Comparison of ENCODE assay signal across 1 cellular context in the genomic region with DNA sequence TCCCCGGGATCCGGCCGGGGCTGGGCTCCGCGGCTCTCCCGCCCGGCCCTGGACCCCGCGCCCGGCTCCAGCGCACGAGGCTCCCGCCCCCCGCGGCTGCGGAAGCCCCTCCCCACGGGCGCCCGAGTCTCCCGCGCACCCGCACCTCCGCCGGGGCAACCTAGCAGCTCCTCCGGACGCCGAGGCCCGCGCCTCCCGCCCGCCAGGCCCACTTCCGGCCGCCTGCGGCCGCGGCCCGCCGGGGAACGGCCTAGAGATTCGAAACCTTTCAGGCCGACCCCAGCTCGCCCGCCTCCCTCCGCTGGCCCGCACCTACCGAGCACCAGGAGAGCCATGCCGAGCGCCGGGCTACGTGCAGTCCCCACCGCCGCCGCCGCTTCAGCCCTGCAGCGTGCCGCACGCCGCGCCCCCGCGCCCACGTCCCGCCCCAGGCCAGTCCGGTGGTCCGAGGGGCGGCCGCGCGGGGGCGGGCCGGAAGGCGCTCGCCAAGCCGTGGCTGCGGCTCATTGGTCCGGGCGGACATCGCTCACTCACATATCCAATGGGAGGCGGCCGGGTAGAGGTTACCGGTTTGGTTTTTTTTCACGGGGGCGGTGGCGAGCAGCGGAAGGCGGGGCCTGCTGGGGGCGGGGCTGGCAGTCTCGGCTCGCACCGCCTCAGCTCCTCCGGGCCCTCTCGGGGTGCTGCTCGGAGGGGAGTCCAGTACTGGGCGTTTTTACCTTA.
TF ChIP-seq lines count a peak whose summit lies in the region.

A gene with protein sequence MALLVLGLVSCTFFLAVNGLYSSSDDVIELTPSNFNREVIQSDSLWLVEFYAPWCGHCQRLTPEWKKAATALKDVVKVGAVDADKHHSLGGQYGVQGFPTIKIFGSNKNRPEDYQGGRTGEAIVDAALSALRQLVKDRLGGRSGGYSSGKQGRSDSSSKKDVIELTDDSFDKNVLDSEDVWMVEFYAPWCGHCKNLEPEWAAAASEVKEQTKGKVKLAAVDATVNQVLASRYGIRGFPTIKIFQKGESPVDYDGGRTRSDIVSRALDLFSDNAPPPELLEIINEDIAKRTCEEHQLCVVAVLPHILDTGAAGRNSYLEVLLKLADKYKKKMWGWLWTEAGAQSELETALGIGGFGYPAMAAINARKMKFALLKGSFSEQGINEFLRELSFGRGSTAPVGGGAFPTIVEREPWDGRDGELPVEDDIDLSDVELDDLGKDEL (minus strand): TSS at position 424 of the 723 bp plus-strand sequence. CDS start 89 bp downstream, at position 335.

TF ChIP-seq in HepG2, 621 proteins besides CTCF, POLR2A, EP300 and RAD21 (continued from another document and continues in another):
- TF ChIP-seq, protein P1, sequence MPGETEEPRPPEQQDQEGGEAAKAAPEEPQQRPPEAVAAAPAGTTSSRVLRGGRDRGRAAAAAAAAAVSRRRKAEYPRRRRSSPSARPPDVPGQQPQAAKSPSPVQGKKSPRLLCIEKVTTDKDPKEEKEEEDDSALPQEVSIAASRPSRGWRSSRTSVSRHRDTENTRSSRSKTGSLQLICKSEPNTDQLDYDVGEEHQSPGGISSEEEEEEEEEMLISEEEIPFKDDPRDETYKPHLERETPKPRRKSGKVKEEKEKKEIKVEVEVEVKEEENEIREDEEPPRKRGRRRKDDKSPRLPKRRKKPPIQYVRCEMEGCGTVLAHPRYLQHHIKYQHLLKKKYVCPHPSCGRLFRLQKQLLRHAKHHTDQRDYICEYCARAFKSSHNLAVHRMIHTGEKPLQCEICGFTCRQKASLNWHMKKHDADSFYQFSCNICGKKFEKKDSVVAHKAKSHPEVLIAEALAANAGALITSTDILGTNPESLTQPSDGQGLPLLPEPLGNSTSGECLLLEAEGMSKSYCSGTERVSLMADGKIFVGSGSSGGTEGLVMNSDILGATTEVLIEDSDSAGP (CRISPR knock-in tag; IDR thresholded peaks at IDR 0.05; ENCODE audit: borderline replicate concordance) = no peak
- TF ChIP-seq ZNF564 (CRISPR knock-in tag; IDR thresholded peaks at IDR 0.05) (no peak), MLLT10 (CRISPR knock-in tag; IDR thresholded peaks at IDR 0.05) (no peak), ZFP36 (IDR thresholded peaks at IDR 0.05; ENCODE audit: borderline replicate concordance, low read depth, low read length, partially characterized antibody) (no peak), MYPOP (CRISPR knock-in tag; IDR thresholded peaks at IDR 0.05) (peak; percentile 67; the same call in 1 of the 2 replicates), ZFP90 (CRISPR knock-in tag; IDR thresholded peaks at IDR 0.05; ENCODE audit: borderline replicate concordance) (no peak), ZNF782 (CRISPR knock-in tag; IDR thresholded peaks at IDR 0.05; ENCODE audit: borderline replicate concordance) (no peak), SP5 (CRISPR knock-in tag; IDR thresholded peaks at IDR 0.05; ENCODE audit: borderline replicate concordance, low read depth) (no peak), ZNF670 (CRISPR knock-in tag; IDR thresholded peaks at IDR 0.05; ENCODE audit: borderline replicate concordance) (no peak), ZNF33A (CRISPR knock-in tag; IDR thresholded peaks at IDR 0.05; ENCODE audit: borderline replicate concordance) (no peak), TAF1 (CRISPR knock-in tag; IDR thresholded peaks at IDR 0.05) (peak; percentile 72; the same call in 1 of the 2 replicates), KDM4B (CRISPR knock-in tag; IDR thresholded peaks at IDR 0.05) (no peak), ZNF75D (CRISPR knock-in tag; IDR thresholded peaks at IDR 0.05; ENCODE audit: borderline replicate concordance) (no peak), ZNF652 (CRISPR knock-in tag; IDR thresholded peaks at IDR 0.05; ENCODE audit: borderline replicate concordance, low read depth) (no peak), MIER2 (CRISPR knock-in tag; IDR thresholded peaks at IDR 0.05) (no peak), ZSCAN31 (CRISPR knock-in tag; IDR thresholded peaks at IDR 0.05; ENCODE audit: low read depth) (peak; percentile 62; the same call in 1 of the 2 replicates), ZBTB20 (CRISPR knock-in tag; IDR thresholded peaks at IDR 0.05; ENCODE audit: borderline replicate concordance, low read depth) (no peak), XBP1 (CRISPR knock-in tag; IDR thresholded peaks at IDR 0.05) (peak; percentile 94), ZBTB21 (CRISPR knock-in tag; IDR thresholded peaks at IDR 0.05) (no peak), EHMT2 (IDR thresholded peaks at IDR 0.05; ENCODE audit: borderline replicate concordance, low read depth, low read length) (no peak), KLF9 (CRISPR knock-in tag; IDR thresholded peaks at IDR 0.05; ENCODE audit: low read depth) (0 out of 2 replicates have a peak, but pooled peaks have one; percentile 33), NAIF1 (CRISPR knock-in tag; IDR thresholded peaks at IDR 0.05; ENCODE audit: borderline replicate concordance) (no peak), ZNF567 (CRISPR knock-in tag; IDR thresholded peaks at IDR 0.05; ENCODE audit: borderline replicate concordance) (no peak), MTF2 (CRISPR knock-in tag; IDR thresholded peaks at IDR 0.05; ENCODE audit: borderline replicate concordance) (peak; percentile 41; the same call in 1 of the 2 replicates), ZBTB3 (CRISPR knock-in tag; IDR thresholded peaks at IDR 0.05; ENCODE audit: borderline replicate concordance, low read depth) (no peak), ADNP (CRISPR knock-in tag; IDR thresholded peaks at IDR 0.05) (no peak), DPF2 (CRISPR knock-in tag; IDR thresholded peaks at IDR 0.05; ENCODE audit: borderline replicate concordance, low read depth) (no peak), TBL1XR1 (IDR thresholded peaks at IDR 0.05; ENCODE audit: borderline replicate concordance, low read length, partially characterized antibody) (no peak), ZHX1 (CRISPR knock-in tag; IDR thresholded peaks at IDR 0.05; ENCODE audit: low read depth) (no peak), FOXP4 (CRISPR knock-in tag; IDR thresholded peaks at IDR 0.05) (no peak), THYN1 (CRISPR knock-in tag; IDR thresholded peaks at IDR 0.05; ENCODE audit: borderline replicate concordance, low read depth) (no peak)
- TF ChIP-seq, protein P2, sequence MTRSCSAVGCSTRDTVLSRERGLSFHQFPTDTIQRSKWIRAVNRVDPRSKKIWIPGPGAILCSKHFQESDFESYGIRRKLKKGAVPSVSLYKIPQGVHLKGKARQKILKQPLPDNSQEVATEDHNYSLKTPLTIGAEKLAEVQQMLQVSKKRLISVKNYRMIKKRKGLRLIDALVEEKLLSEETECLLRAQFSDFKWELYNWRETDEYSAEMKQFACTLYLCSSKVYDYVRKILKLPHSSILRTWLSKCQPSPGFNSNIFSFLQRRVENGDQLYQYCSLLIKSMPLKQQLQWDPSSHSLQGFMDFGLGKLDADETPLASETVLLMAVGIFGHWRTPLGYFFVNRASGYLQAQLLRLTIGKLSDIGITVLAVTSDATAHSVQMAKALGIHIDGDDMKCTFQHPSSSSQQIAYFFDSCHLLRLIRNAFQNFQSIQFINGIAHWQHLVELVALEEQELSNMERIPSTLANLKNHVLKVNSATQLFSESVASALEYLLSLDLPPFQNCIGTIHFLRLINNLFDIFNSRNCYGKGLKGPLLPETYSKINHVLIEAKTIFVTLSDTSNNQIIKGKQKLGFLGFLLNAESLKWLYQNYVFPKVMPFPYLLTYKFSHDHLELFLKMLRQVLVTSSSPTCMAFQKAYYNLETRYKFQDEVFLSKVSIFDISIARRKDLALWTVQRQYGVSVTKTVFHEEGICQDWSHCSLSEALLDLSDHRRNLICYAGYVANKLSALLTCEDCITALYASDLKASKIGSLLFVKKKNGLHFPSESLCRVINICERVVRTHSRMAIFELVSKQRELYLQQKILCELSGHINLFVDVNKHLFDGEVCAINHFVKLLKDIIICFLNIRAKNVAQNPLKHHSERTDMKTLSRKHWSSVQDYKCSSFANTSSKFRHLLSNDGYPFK (CRISPR knock-in tag; IDR thresholded peaks at IDR 0.05; ENCODE audit: borderline replicate concordance) = no peak
- TF ChIP-seq, protein P3, sequence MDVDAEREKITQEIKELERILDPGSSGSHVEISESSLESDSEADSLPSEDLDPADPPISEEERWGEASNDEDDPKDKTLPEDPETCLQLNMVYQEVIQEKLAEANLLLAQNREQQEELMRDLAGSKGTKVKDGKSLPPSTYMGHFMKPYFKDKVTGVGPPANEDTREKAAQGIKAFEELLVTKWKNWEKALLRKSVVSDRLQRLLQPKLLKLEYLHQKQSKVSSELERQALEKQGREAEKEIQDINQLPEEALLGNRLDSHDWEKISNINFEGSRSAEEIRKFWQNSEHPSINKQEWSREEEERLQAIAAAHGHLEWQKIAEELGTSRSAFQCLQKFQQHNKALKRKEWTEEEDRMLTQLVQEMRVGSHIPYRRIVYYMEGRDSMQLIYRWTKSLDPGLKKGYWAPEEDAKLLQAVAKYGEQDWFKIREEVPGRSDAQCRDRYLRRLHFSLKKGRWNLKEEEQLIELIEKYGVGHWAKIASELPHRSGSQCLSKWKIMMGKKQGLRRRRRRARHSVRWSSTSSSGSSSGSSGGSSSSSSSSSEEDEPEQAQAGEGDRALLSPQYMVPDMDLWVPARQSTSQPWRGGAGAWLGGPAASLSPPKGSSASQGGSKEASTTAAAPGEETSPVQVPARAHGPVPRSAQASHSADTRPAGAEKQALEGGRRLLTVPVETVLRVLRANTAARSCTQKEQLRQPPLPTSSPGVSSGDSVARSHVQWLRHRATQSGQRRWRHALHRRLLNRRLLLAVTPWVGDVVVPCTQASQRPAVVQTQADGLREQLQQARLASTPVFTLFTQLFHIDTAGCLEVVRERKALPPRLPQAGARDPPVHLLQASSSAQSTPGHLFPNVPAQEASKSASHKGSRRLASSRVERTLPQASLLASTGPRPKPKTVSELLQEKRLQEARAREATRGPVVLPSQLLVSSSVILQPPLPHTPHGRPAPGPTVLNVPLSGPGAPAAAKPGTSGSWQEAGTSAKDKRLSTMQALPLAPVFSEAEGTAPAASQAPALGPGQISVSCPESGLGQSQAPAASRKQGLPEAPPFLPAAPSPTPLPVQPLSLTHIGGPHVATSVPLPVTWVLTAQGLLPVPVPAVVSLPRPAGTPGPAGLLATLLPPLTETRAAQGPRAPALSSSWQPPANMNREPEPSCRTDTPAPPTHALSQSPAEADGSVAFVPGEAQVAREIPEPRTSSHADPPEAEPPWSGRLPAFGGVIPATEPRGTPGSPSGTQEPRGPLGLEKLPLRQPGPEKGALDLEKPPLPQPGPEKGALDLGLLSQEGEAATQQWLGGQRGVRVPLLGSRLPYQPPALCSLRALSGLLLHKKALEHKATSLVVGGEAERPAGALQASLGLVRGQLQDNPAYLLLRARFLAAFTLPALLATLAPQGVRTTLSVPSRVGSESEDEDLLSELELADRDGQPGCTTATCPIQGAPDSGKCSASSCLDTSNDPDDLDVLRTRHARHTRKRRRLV (CRISPR knock-in tag; IDR thresholded peaks at IDR 0.05) = no peak
- TF ChIP-seq, protein P4, sequence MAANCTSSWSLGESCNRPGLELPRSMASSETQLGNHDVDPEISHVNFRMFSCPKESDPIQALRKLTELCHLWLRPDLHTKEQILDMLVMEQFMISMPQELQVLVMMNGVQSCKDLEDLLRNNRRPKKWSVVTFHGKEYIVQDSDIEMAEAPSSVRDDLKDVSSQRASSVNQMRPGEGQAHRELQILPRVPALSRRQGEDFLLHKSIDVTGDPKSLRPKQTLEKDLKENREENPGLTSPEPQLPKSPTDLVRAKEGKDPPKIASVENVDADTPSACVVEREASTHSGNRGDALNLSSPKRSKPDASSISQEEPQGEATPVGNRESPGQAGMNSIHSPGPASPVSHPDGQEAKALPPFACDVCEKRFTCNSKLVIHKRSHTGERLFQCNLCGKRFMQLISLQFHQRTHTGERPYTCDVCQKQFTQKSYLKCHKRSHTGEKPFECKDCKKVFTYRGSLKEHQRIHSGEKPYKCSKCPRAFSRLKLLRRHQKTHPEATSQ (CRISPR knock-in tag; IDR thresholded peaks at IDR 0.05; ENCODE audit: borderline replicate concordance) = no peak
- TF ChIP-seq, protein P5, sequence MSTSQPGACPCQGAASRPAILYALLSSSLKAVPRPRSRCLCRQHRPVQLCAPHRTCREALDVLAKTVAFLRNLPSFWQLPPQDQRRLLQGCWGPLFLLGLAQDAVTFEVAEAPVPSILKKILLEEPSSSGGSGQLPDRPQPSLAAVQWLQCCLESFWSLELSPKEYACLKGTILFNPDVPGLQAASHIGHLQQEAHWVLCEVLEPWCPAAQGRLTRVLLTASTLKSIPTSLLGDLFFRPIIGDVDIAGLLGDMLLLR (CRISPR knock-in tag; IDR thresholded peaks at IDR 0.05) = no peak
